In the genomic region with DNA sequence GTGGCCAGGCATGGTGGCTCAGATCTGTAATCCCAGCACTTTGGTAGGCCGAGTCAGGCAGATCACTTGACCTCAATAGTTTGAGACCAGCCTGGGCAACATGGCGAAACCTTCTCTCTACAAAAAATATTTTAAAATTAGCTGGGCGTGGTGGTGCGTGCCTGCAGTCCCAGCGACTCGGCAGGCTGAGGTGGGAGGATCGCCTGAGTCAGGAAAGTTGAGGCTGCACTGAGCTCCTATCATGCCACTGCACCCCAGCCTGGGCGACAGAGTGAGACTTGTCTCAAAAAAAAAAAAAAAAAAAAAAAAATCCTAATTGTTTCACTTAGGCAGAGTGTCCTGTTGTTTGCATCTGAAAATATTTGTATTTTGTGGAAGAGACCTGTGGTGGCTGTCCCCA, we compare ENCODE assay signal across 11 cellular contexts. TPM values are rescaled to one million over a fixed set of nuclear protein-coding genes. Genes with fewer than 3 reads are reported as not detected.
"Had no signal": no experiment of that assay in that cellular context is flagged by ENCODE, and none has a peak within 500 bp of the region (broad histone marks: within the 10 kb centered on the region; RNA-seq: fewer than 3 reads in every experiment).

No MANE protein-coding gene starts in this region.

RNA-seq across cellular contexts. Expression of a gene that starts 6.7 kb away (rescaled TPM):
- total RNA-seq: OCI-LY7, PC-3, PC-9, Peyer's patch, Right ventricle myocardium inferior, Right ventricle myocardium superior, RPMI7951, SJSA1, SK-MEL-5 had no signal
- polyA plus RNA-seq: SK-N-SH had no signal

RNA-seq across cellular contexts. Expression of a gene that starts 17.9 kb away (rescaled TPM):
- total RNA-seq: OCI-LY7, PC-3, PC-9, Peyer's patch, Right ventricle myocardium inferior, Right ventricle myocardium superior, RPMI7951, SJCRH30, SJSA1, SK-MEL-5 had no signal
- polyA plus RNA-seq: SK-N-SH had no signal
